13 cellular contexts compared by ENCODE assay signal in the genomic region with DNA sequence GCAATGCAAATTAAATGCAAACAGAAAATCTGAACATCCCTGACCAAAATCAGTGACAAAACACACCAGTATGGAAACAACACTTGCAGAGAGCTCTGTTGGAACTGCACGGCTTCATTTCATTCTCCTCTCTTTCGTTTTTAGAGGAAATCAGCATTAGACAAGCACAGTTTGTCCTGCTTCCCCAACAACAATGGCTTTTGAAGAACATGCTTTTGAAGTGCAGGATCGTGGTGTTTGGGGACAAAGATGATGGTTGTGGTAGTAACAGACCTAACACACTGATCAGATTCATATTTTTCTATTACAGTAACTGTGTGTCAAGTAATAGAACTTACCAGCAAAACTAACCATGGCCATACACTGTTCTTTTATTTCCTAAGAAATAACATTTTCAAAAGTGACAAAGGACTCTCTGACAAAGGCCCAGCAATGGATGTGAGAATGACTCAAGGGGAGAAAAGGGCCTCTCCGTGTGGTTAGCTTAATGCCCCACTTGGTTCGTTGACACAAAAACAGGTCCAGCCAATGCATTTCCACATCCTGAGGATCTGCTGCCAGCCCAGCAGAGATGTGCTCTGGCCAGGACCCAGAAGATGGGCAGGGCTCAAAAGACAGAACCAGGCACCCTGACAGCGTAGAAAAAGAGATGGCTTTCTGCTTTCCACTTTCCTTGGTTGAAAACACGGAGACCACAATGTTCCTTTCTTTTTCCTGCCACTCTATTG.
DNase-seq lines count a peak whose midpoint lies in the region.
"Had no signal": no experiment of that assay in that cellular context is flagged by ENCODE, and none has a peak within 500 bp of the region (broad histone marks: within the 10 kb centered on the region; RNA-seq: fewer than 3 reads in every experiment).

No MANE protein-coding gene starts in this region.

- H3K9me3 Mint-ChIP-seq in T-helper 2 cell treated with Interferon-gamma antibody and Interleukin-4, amounts not matched to agents 5 μg/mL and 100 μg/mL, for 36 hours: no peaks in the 10 kb centered on the region
- H3K9me3 Mint-ChIP-seq: dendritic cell treated with granulocyte-macrophage colony-stimulating factor and Interleukin-4, amounts not matched to agents 40 ng/mL and 50 ng/mL, for 4 days had no signal

- no peak overlapping the region for H3K27ac ChIP-seq in SJCRH30
- H3K27ac ChIP-seq: KMS-11, WERI-Rb-1 had no signal

- no peak overlapping the region for H3K27ac Mint-ChIP-seq in T-helper 2 cell treated with Interferon-gamma antibody and Interleukin-4, amounts not matched to agents 5 μg/mL and 100 μg/mL, for 36 hours
- H3K27ac Mint-ChIP-seq: dendritic cell treated with granulocyte-macrophage colony-stimulating factor and Interleukin-4, amounts not matched to agents 40 ng/mL and 50 ng/mL, for 4 days had no signal

- H3K9me3 ChIP-seq in SJCRH30 (replicated peaks): no peaks in the 10 kb centered on the region
- H3K9me3 ChIP-seq: heart left ventricle had no signal

- H3K4me3 ChIP-seq in SJCRH30: no peak overlapping the region
- H3K4me3 ChIP-seq: heart left ventricle had no signal

- peak overlapping the region; percentile 18 for H3K4me3 Mint-ChIP-seq in T-helper 2 cell treated with Interferon-gamma antibody and Interleukin-4, amounts not matched to agents 5 μg/mL and 100 μg/mL, for 36 hours
- H3K4me3 Mint-ChIP-seq: dendritic cell treated with granulocyte-macrophage colony-stimulating factor and Interleukin-4, amounts not matched to agents 40 ng/mL and 50 ng/mL, for 4 days had no signal

- peak; percentile 28 for DNase-seq in activated CD8-positive, alpha-beta memory T cell treated with anti-CD3 and anti-CD28 coated beads for 24 hours
- no peak for DNase-seq in activated CD8-positive, alpha-beta memory T cell treated with anti-CD3 and anti-CD28 coated beads, Interleukin-2, amount 50 U/mL, for 48 hours
- no peak for DNase-seq in T-helper 2 cell treated with Interferon-gamma antibody and Interleukin-4, amounts not matched to agents 5 μg/mL and 100 μg/mL, for 36 hours (ENCODE audit: low spot score)
- DNase-seq in kidney tubule cell (ENCODE audit: low spot score) (peak; percentile 22), superior temporal gyrus (ENCODE audit: extremely low spot score) (peak; percentile 75), putamen (ENCODE audit: low spot score) (no peak), A172 (ENCODE audit: low spot score) (no peak), SJCRH30 (no peak)
- DNase-seq: heart left ventricle, NCI-H2107, WERI-Rb-1 had no signal

- H3K27me3 ChIP-seq in SJCRH30: no peaks in the 10 kb centered on the region
- H3K27me3 ChIP-seq: heart left ventricle had no signal

- H3K4me1 Mint-ChIP-seq in T-helper 2 cell treated with Interferon-gamma antibody and Interleukin-4, amounts not matched to agents 5 μg/mL and 100 μg/mL, for 36 hours (ENCODE audit: low read depth): peaks cover 29% of the 10 kb centered on the region

- H3K27me3 Mint-ChIP-seq in T-helper 2 cell treated with Interferon-gamma antibody and Interleukin-4, amounts not matched to agents 5 μg/mL and 100 μg/mL, for 36 hours (ENCODE audit: low read depth): no peaks in the 10 kb centered on the region
- H3K27me3 Mint-ChIP-seq: dendritic cell treated with granulocyte-macrophage colony-stimulating factor and Interleukin-4, amounts not matched to agents 40 ng/mL and 50 ng/mL, for 4 days had no signal

- no peaks in the 10 kb centered on the region for H3K36me3 ChIP-seq in SJCRH30
- H3K36me3 ChIP-seq: heart left ventricle, WERI-Rb-1 had no signal

- peaks cover 13% of the 10 kb centered on the region for H3K4me1 ChIP-seq in SJCRH30

- H3K36me3 Mint-ChIP-seq in T-helper 2 cell treated with Interferon-gamma antibody and Interleukin-4, amounts not matched to agents 5 μg/mL and 100 μg/mL, for 36 hours (ENCODE audit: low read depth): no peaks in the 10 kb centered on the region

Comparison
In these comparisons a context has a peak if more than half of its experiments do, and no peak if none do; other contexts are left out.
1. DNase-seq: peak in activated CD8-positive, alpha-beta memory T cell treated with anti-CD3 and anti-CD28 coated beads for 24 hours (single experiment), kidney tubule cell (single experiment) and superior temporal gyrus (single experiment); none in activated CD8-positive, alpha-beta memory T cell treated with anti-CD3 and anti-CD28 coated beads, Interleukin-2, amount 50 U/mL, for 48 hours (single experiment), T-helper 2 cell treated with Interferon-gamma antibody and Interleukin-4, amounts not matched to agents 5 μg/mL and 100 μg/mL, for 36 hours (single experiment), putamen (single experiment), A172 (single experiment) and SJCRH30 (0 of 2).